12 cellular contexts compared by ENCODE assay signal in genomic region chr12:65756956-65757511, GRCh38.
DNase-seq lines count a peak whose midpoint lies in the region; ATAC-seq and TF ChIP-seq lines count a peak whose summit lies in the region.
"Had no signal": no experiment of that assay in that cellular context is flagged by ENCODE, and none has a peak within 500 bp of the region (broad histone marks: within the 10 kb centered on the region; RNA-seq: fewer than 3 reads in every experiment).

No MANE protein-coding gene starts in this region.

- intact Hi-C loops in Right ventricle myocardium superior (cut with DNase I): no loop called here

- in situ Hi-C loops in astrocyte of the spinal cord (cut with HindIII; ENCODE audit: low sequenced_read_pairs): no loop called here

- DNase-seq in astrocyte of the spinal cord (ENCODE audit: low read depth, low spot score) (peak; percentile 1), SKM-1 treated with dmso at 0.1 percent for 144 hours (lab: John Stamatoyannopoulos, UW; ENCODE audit: unreplicated experiment) (no peak), NCI-H1417 treated with DMSO at 0.1 percent for 48 hours (lab: John Stamatoyannopoulos, UW) (no peak), foreskin melanocyte (no peak), Right ventricle myocardium superior (no peak)
- DNase-seq: NCI-H187, T1000 had no signal

- ATAC-seq in GM18508 (IDR thresholded peaks at IDR 0.05; ENCODE audit: insufficient read depth, unreplicated experiment) (peak; percentile 96), GM19468 (IDR thresholded peaks at IDR 0.05; ENCODE audit: extremely low read depth, unreplicated experiment) (peak; percentile 81), HG03097 (IDR thresholded peaks at IDR 0.05; ENCODE audit: low FRiP score, unreplicated experiment) (peak; percentile 91), Right ventricle myocardium superior (ENCODE audit: poor library complexity) (no peak)

- no peak overlapping the region for H3K4me3 ChIP-seq in astrocyte of the spinal cord (ENCODE audit: low read depth, low read length)
- H3K4me3 ChIP-seq: cardiac muscle cell, smooth muscle cell had no signal

- no peak for TF ChIP-seq CTCF in astrocyte of the spinal cord (IDR thresholded peaks at IDR 0.05; ENCODE audit: low read depth, low read length)
